In genomic region chr17:74776044-74776962, GRCh38 we compare ENCODE assay signal across 8 cellular contexts. TPM values are rescaled to one million over a fixed set of nuclear protein-coding genes. Genes with fewer than 3 reads are reported as not detected.
DNase-seq lines count a peak whose midpoint lies in the region; ATAC-seq and TF ChIP-seq lines count a peak whose summit lies in the region.

NAT9 (minus strand) TSS chr17:74776345; CDS start chr17:74775698, 647 bp downstream.

- H3K27me3 Mint-ChIP-seq in activated naive CD4-positive, alpha-beta T cell treated with anti-CD3 and anti-CD28 coated beads, Interleukin-2, amount 50 U/mL, for 24 hours, result no peaks in the 10 kb centered on the region

- ATAC-seq in HG02588 (IDR thresholded peaks at IDR 0.05; ENCODE audit: unreplicated experiment) (peak; percentile 78), SK-N-SH treated with all-trans-retinoic acid at 6 μM for 48 hours (peak; percentile 92), omental fat pad (ENCODE audit: low FRiP score) (peak; percentile 86)

- H3K4me1 Mint-ChIP-seq in activated naive CD4-positive, alpha-beta T cell treated with anti-CD3 and anti-CD28 coated beads, Interleukin-2, amount 50 U/mL, for 24 hours, result peaks cover 65% of the 10 kb centered on the region

- H3K4me3 Mint-ChIP-seq in activated naive CD4-positive, alpha-beta T cell treated with anti-CD3 and anti-CD28 coated beads, Interleukin-2, amount 50 U/mL, for 24 hours, result peak within 1 kb of the TSS; percentile 99

- peak; percentile 90 for DNase-seq in GM04504 (ENCODE audit: low read depth)
- peak; percentile 94 for DNase-seq in NCI-H1092 treated with DMSO at 0.1 percent for 48 hours (lab: John Stamatoyannopoulos, UW)
- DNase-seq in glomerular visceral epithelial cell (ENCODE audit: extremely low spot score), result peak; percentile 97
- peak; percentile 95 for DNase-seq in omental fat pad (ENCODE audit: low spot score)

- no peak for TF ChIP-seq CTCF in omental fat pad (IDR thresholded peaks at IDR 0.05)

- peak within 1 kb of the TSS; percentile 99 for H3K27ac Mint-ChIP-seq in activated naive CD4-positive, alpha-beta T cell treated with anti-CD3 and anti-CD28 coated beads, Interleukin-2, amount 50 U/mL, for 24 hours

- H3K27ac ChIP-seq in temporal lobe (ENCODE audit: low read depth, low read length), result no peak within 1 kb of the TSS

- H3K36me3 Mint-ChIP-seq in activated naive CD4-positive, alpha-beta T cell treated with anti-CD3 and anti-CD28 coated beads, Interleukin-2, amount 50 U/mL, for 24 hours, result peaks cover 8% of the 10 kb centered on the region

- H3K9me3 Mint-ChIP-seq in activated naive CD4-positive, alpha-beta T cell treated with anti-CD3 and anti-CD28 coated beads, Interleukin-2, amount 50 U/mL, for 24 hours, result no peaks in the 10 kb centered on the region

TF ChIP-seq in SK-N-SH treated with all-trans-retinoic acid at 6 μM for 48 hours, 23 proteins besides CTCF, POLR2A, EP300 and RAD21:
- no peak for TF ChIP-seq PATZ1 (CRISPR knock-in tag; IDR thresholded peaks at IDR 0.05; ENCODE audit: borderline replicate concordance)
- TF ChIP-seq ARNTL (CRISPR knock-in tag; IDR thresholded peaks at IDR 0.05; ENCODE audit: borderline replicate concordance, low read depth), result no peak
- TF ChIP-seq ZNF70 (CRISPR knock-in tag; IDR thresholded peaks at IDR 0.05), result no peak
- no peak for TF ChIP-seq BACH2 (CRISPR knock-in tag; IDR thresholded peaks at IDR 0.05; ENCODE audit: borderline replicate concordance)
- TF ChIP-seq PPARA (CRISPR knock-in tag; IDR thresholded peaks at IDR 0.05; ENCODE audit: borderline replicate concordance), result no peak

RNA-seq across cellular contexts. Expression of gene NAT9, which starts in this region (rescaled TPM):
- total RNA-seq in omental fat pad (10 to 100 TPM; 15.1 to 35.9 (median 24.2) TPM), temporal lobe (12.5 TPM)
